In genomic region chr17:48609754-48610281, GRCh38 we compare ENCODE assay signal across 8 cellular contexts. TPM values are rescaled to one million over a fixed set of nuclear protein-coding genes. Genes with fewer than 3 reads are reported as not detected.
DNase-seq lines count a peak whose midpoint lies in the region; ATAC-seq, FAIRE-seq and TF ChIP-seq lines count a peak whose summit lies in the region.

No MANE protein-coding gene starts in this region.

- dilution Hi-C loops in keratinocyte (cut with MboI; ENCODE audit: extremely low pct_ligation_motif_present, low sequenced_read_pairs) = no loop called here

- H3K36me3 ChIP-seq in keratinocyte (ENCODE audit: control insufficient read depth in 2 of 2, extremely low read depth in 1 of 2, insufficient read depth in 2 of 2, low read length in 2 of 2) = no peaks in the 10 kb centered on the region
- H3K36me3 ChIP-seq in suprapubic skin = no peaks in the 10 kb centered on the region

- peak overlapping the region; percentile 84 for H2AFZ ChIP-seq in keratinocyte (ENCODE audit: control insufficient read depth, low read length)

- POLR2A ChIA-PET in T-cell (lab: Charles Lee) = no interaction called here

- peaks cover 36% of the 10 kb centered on the region for H3K4me1 Mint-ChIP-seq in activated CD8-positive, alpha-beta memory T cell treated with anti-CD3 and anti-CD28 coated beads, Interleukin-2, amount 10 ng/mL, durations not matched to agents 7 days and 5 days
- peaks cover 30 to 41% (median 34%) of the 10 kb centered on the region in 3 donors for H3K4me1 Mint-ChIP-seq in T-cell

- H3K36me3 Mint-ChIP-seq in activated CD8-positive, alpha-beta memory T cell treated with anti-CD3 and anti-CD28 coated beads, Interleukin-2, amount 10 ng/mL, durations not matched to agents 7 days and 5 days = peaks cover 2% of the 10 kb centered on the region
- H3K36me3 Mint-ChIP-seq in T-cell = no peaks in the 10 kb centered on the region

- DNase-seq in activated CD8-positive, alpha-beta memory T cell treated with anti-CD3 and anti-CD28 coated beads, Interleukin-2, amount 10 ng/mL, durations not matched to agents 7 days and 5 days = no peak
- DNase-seq in activated CD8-positive, alpha-beta memory T cell treated with anti-CD3 and anti-CD28 coated beads for 24 hours = no peak
- DNase-seq in T-cell = no peak
- DNase-seq in keratinocyte (ENCODE audit: low read depth, low spot score) = no peak
- DNase-seq in suprapubic skin (ENCODE audit: low spot score in 2 of 2) = no peak
- DNase-seq in effector CD8-positive, alpha-beta T cell (lab: John Stamatoyannopoulos, UW) = no peak

- peaks cover 79% of the 10 kb centered on the region for H3K27me3 Mint-ChIP-seq in activated CD8-positive, alpha-beta memory T cell treated with anti-CD3 and anti-CD28 coated beads, Interleukin-2, amount 10 ng/mL, durations not matched to agents 7 days and 5 days
- H3K27me3 Mint-ChIP-seq in T-cell = peaks cover 63 to 77% of the 10 kb centered on the region in 2 donors

- no peak for TF ChIP-seq POLR2A in suprapubic skin (IDR thresholded peaks at IDR 0.05)

- H3K27ac ChIP-seq in keratinocyte (ENCODE audit: control insufficient read depth, insufficient read depth, low read length) = no peak overlapping the region
- H3K27ac ChIP-seq in suprapubic skin = peak overlapping the region; percentile 88

- WGBS in suprapubic skin = 8% methylated on average over 15 of the region's 15 CpGs

- CTCF ChIA-PET in activated CD8-positive, alpha-beta memory T cell treated with anti-CD3 and anti-CD28 coated beads, Interleukin-2, amount 10 ng/mL, durations not matched to agents 7 days and 5 days (lab: Charles Lee) = interaction anchor here (0.6 to 4.8 kb wide), 13 partner anchors 9 to 639 kb away, joined by 3 to 40 read pairs (median 3); partner anchors contain the start of genes CDK5RAP3 and HOXB5
- CTCF ChIA-PET in T-cell (lab: Charles Lee) = interaction anchor here in 1 of 2 donors (0.6 kb wide), 2 partner anchors 8 to 732 kb away, joined by 3 read pairs; no protein-coding TSS in a partner anchor

- FAIRE-seq in keratinocyte (lab: Jason Lieb, UNC) = no peak

- H3K4me3 ChIP-seq in keratinocyte (ENCODE audit: control insufficient read depth in 2 of 3, extremely low read depth in 1 of 3, insufficient read depth in 2 of 3, low read depth in 1 of 3, low read length in 3 of 3) = peak overlapping the region; percentile 51 to 78 (median 67)
- peak overlapping the region; percentile 88 for H3K4me3 ChIP-seq in suprapubic skin

- peak overlapping the region; percentile 81 for H3K4me3 Mint-ChIP-seq in activated CD8-positive, alpha-beta memory T cell treated with anti-CD3 and anti-CD28 coated beads, Interleukin-2, amount 10 ng/mL, durations not matched to agents 7 days and 5 days
- H3K4me3 Mint-ChIP-seq in T-cell = peak overlapping the region; percentile 87 to 93 (median 92)

- H3K27me3 ChIP-seq in keratinocyte (ENCODE audit: control insufficient read depth, extremely low read depth, insufficient read depth, low read length) (peaks cover 90% of the 10 kb centered on the region), suprapubic skin (peaks cover 53% of the 10 kb centered on the region)

- H3K79me2 ChIP-seq in keratinocyte (ENCODE audit: control insufficient read depth, insufficient read depth, low read length) = no peaks in the 10 kb centered on the region

- H3K4me2 ChIP-seq in keratinocyte (ENCODE audit: control insufficient read depth, extremely low read depth, insufficient read depth, low read depth, low read length) = peak overlapping the region; percentile 90

- no peaks in the 10 kb centered on the region for H3K9me3 ChIP-seq in keratinocyte (ENCODE audit: control insufficient read depth, low read depth, low read length)
- H3K9me3 ChIP-seq in suprapubic skin = no peaks in the 10 kb centered on the region

- no peak for ATAC-seq in activated CD8-positive, alpha-beta memory T cell treated with anti-CD3 and anti-CD28 coated beads, Interleukin-2, amount 10 ng/mL, durations not matched to agents 7 days and 5 days
- ATAC-seq in T-cell (replicated peaks in 1 of 4) (no peak), GM19397 (IDR thresholded peaks at IDR 0.05; ENCODE audit: unreplicated experiment) (no peak), HG02678 (IDR thresholded peaks at IDR 0.05; ENCODE audit: unreplicated experiment) (no peak)

- no peak overlapping the region for H3K27ac Mint-ChIP-seq in activated CD8-positive, alpha-beta memory T cell treated with anti-CD3 and anti-CD28 coated beads, Interleukin-2, amount 10 ng/mL, durations not matched to agents 7 days and 5 days
- no peak overlapping the region for H3K27ac Mint-ChIP-seq in T-cell

- H3K4me1 ChIP-seq in keratinocyte (ENCODE audit: control insufficient read depth, extremely low read depth, insufficient read depth, low read length) (peaks cover 8% of the 10 kb centered on the region), suprapubic skin (peaks cover 59% of the 10 kb centered on the region)

- H3K9me1 ChIP-seq in keratinocyte (ENCODE audit: control insufficient read depth, extremely low read depth, insufficient read depth, low read length) = no peaks in the 10 kb centered on the region

- TF ChIP-seq CTCF in keratinocyte (optimal IDR thresholded peaks at IDR 0.05 in 1 of 3, IDR thresholded peaks at IDR 0.05 in 1 of 3, conservative IDR thresholded peaks at IDR 0.05 in 1 of 3; ENCODE audit: extremely low read depth in 1 of 3, insufficient read depth in 2 of 3, low read length in 3 of 3) = no peak
- TF ChIP-seq CTCF in suprapubic skin (IDR thresholded peaks at IDR 0.05) = no peak

- TF ChIP-seq EP300 in suprapubic skin (IDR thresholded peaks at IDR 0.05) = no peak

- no peaks in the 10 kb centered on the region for H3K9me3 Mint-ChIP-seq in activated CD8-positive, alpha-beta memory T cell treated with anti-CD3 and anti-CD28 coated beads, Interleukin-2, amount 10 ng/mL, durations not matched to agents 7 days and 5 days (ENCODE audit: low read depth)
- no peaks in the 10 kb centered on the region for H3K9me3 Mint-ChIP-seq in T-cell

- H4K20me1 ChIP-seq in keratinocyte (ENCODE audit: control insufficient read depth, extremely low read depth, insufficient read depth, low read length) = no peaks in the 10 kb centered on the region

- no peak overlapping the region for H3K9ac ChIP-seq in keratinocyte (ENCODE audit: control insufficient read depth, extremely low read depth, insufficient read depth, low read length)

RNA-seq across cellular contexts. Expression of gene HOXB7, which starts 1.0 kb away (rescaled TPM):
- total RNA-seq in activated CD8-positive, alpha-beta memory T cell treated with anti-CD3 and anti-CD28 coated beads, Interleukin-2, amount 10 ng/mL, durations not matched to agents 7 days and 5 days = 1 to 10 TPM; 1.7 TPM
- total RNA-seq in T-cell = under 1 TPM in 3 of 5 donors, not detected in 2; 0.47 to 0.66 (median 0.60) TPM
- polyA plus RNA-seq in keratinocyte = 0.68 to 1.2 TPM (median 1.0 TPM) in 3 replicates
- polyA plus RNA-seq in keratinocyte (2011; ENCODE audit: low read depth) = 0.74 TPM
- 1.3 TPM in 2 replicates for polyA plus RNA-seq in keratinocyte (2011; cell fraction: cytosol; rRNA removed)
- polyA plus RNA-seq in keratinocyte (2011; cell fraction: nucleus; rRNA removed) = 0.47 and 0.53 TPM in 2 replicates
- polyA plus RNA-seq in keratinocyte (2012; ENCODE audit: low replicate concordance) = 0.47 and 2.1 TPM in 2 replicates
- polyA minus RNA-seq in keratinocyte = 0.32 to 0.33 TPM in 2 of 3 replicates, not detected in the other
- polyA minus RNA-seq in keratinocyte (2011; cell fraction: cytosol; rRNA and poly(A)+ RNA removed) = 2.3 TPM
- 0.53 TPM in 1 of 2 replicates, not detected in the other for polyA minus RNA-seq in keratinocyte (2011; cell fraction: nucleus; rRNA and poly(A)+ RNA removed)
- total RNA-seq in suprapubic skin = 1 to 10 TPM in 3 of 4 donors, under 1 TPM in 1; 0.95 to 3.6 (median 2.4) TPM

RNA-seq across cellular contexts. Expression of gene HOXB6, which starts 5.0 kb away (rescaled TPM):
- total RNA-seq in activated CD8-positive, alpha-beta memory T cell treated with anti-CD3 and anti-CD28 coated beads, Interleukin-2, amount 10 ng/mL, durations not matched to agents 7 days and 5 days = 1 to 10 TPM in 1 of 2 experiments, under 1 TPM in 1; 0.58 to 1.1 TPM
- total RNA-seq in T-cell (under 1 TPM in 2 of 5 donors, not detected in 3; 0.16 to 0.33 TPM), suprapubic skin (1 to 10 TPM in 2 of 4 donors, under 1 TPM in 1, not detected in 1; 0.39 to 4.5 (median 1.3) TPM)
- polyA plus RNA-seq in keratinocyte = 0.62 to 0.77 TPM (median 0.68 TPM) in 3 replicates
- not detected for polyA plus RNA-seq in keratinocyte (2011; ENCODE audit: low read depth)
- 0.60 and 1.3 TPM in 2 replicates for polyA plus RNA-seq in keratinocyte (2011; cell fraction: cytosol; rRNA removed)
- 0.99 and 1.5 TPM in 2 replicates for polyA plus RNA-seq in keratinocyte (2011; cell fraction: nucleus; rRNA removed)
- 0.10 and 0.93 TPM in 2 replicates for polyA plus RNA-seq in keratinocyte (2012; ENCODE audit: low replicate concordance)
- polyA minus RNA-seq in keratinocyte = 0.45 to 2.5 TPM (median 0.46 TPM) in 3 replicates
- 1.3 TPM for polyA minus RNA-seq in keratinocyte (2011; cell fraction: cytosol; rRNA and poly(A)+ RNA removed)
- polyA minus RNA-seq in keratinocyte (2011; cell fraction: nucleus; rRNA and poly(A)+ RNA removed) = not detected in 2 replicates

RNA-seq across cellular contexts. Expression of gene HOXB8, which starts 5.3 kb away (rescaled TPM):
- total RNA-seq in activated CD8-positive, alpha-beta memory T cell treated with anti-CD3 and anti-CD28 coated beads, Interleukin-2, amount 10 ng/mL, durations not matched to agents 7 days and 5 days = 1 to 10 TPM in 1 of 2 experiments, under 1 TPM in 1; 0.38 to 1.4 TPM
- total RNA-seq in T-cell (not detected), suprapubic skin (not detected)
- polyA plus RNA-seq in keratinocyte = not detected in 3 replicates
- not detected for polyA plus RNA-seq in keratinocyte (2011; ENCODE audit: low read depth)
- polyA plus RNA-seq in keratinocyte (2011; cell fraction: cytosol; rRNA removed) = not detected in 2 replicates
- not detected in 2 replicates for polyA plus RNA-seq in keratinocyte (2011; cell fraction: nucleus; rRNA removed)
- not detected in 2 replicates for polyA plus RNA-seq in keratinocyte (2012; ENCODE audit: low replicate concordance)
- not detected in 3 replicates for polyA minus RNA-seq in keratinocyte
- not detected for polyA minus RNA-seq in keratinocyte (2011; cell fraction: cytosol; rRNA and poly(A)+ RNA removed)
- not detected in 2 replicates for polyA minus RNA-seq in keratinocyte (2011; cell fraction: nucleus; rRNA and poly(A)+ RNA removed)

RNA-seq across cellular contexts. Expression of gene HOXB5, which starts 16.2 kb away (rescaled TPM):
- total RNA-seq in activated CD8-positive, alpha-beta memory T cell treated with anti-CD3 and anti-CD28 coated beads, Interleukin-2, amount 10 ng/mL, durations not matched to agents 7 days and 5 days = under 1 TPM in 1 of 2 experiments, not detected in 1; 0.16 TPM
- not detected for total RNA-seq in T-cell
- 0.04 to 0.19 TPM in 2 of 3 replicates, not detected in the other for polyA plus RNA-seq in keratinocyte
- polyA plus RNA-seq in keratinocyte (2011; ENCODE audit: low read depth) = not detected
- 0.04 TPM in 2 replicates for polyA plus RNA-seq in keratinocyte (2011; cell fraction: cytosol; rRNA removed)
- 0.10 and 0.16 TPM in 2 replicates for polyA plus RNA-seq in keratinocyte (2011; cell fraction: nucleus; rRNA removed)
- 0.07 TPM in 1 of 2 replicates, not detected in the other for polyA plus RNA-seq in keratinocyte (2012; ENCODE audit: low replicate concordance)
- polyA minus RNA-seq in keratinocyte = not detected in 3 replicates
- polyA minus RNA-seq in keratinocyte (2011; cell fraction: cytosol; rRNA and poly(A)+ RNA removed) = not detected
- not detected in 2 replicates for polyA minus RNA-seq in keratinocyte (2011; cell fraction: nucleus; rRNA and poly(A)+ RNA removed)
- total RNA-seq in suprapubic skin = under 1 TPM in 2 of 4 donors, not detected in 2; 0.72 to 0.80 TPM

RNA-seq across cellular contexts. Expression of gene HOXB9, which starts 16.3 kb away (rescaled TPM):
- 10 to 100 TPM in 1 of 2 experiments, 1 to 10 TPM in 1; 8.4 to 19.6 TPM for total RNA-seq in activated CD8-positive, alpha-beta memory T cell treated with anti-CD3 and anti-CD28 coated beads, Interleukin-2, amount 10 ng/mL, durations not matched to agents 7 days and 5 days
- total RNA-seq in T-cell (under 1 TPM in 4 of 5 donors, not detected in 1; 0.19 to 0.43 (median 0.30) TPM), suprapubic skin (under 1 TPM in 2 of 4 donors, not detected in 2; 0.23 to 0.42 TPM)
- 0.03 TPM in 1 of 3 replicates, not detected in the others for polyA plus RNA-seq in keratinocyte
- not detected for polyA plus RNA-seq in keratinocyte (2011; ENCODE audit: low read depth)
- not detected in 2 replicates for polyA plus RNA-seq in keratinocyte (2011; cell fraction: cytosol; rRNA removed)
- polyA plus RNA-seq in keratinocyte (2011; cell fraction: nucleus; rRNA removed) = 0.05 TPM in 1 of 2 replicates, not detected in the other
- not detected in 2 replicates for polyA plus RNA-seq in keratinocyte (2012; ENCODE audit: low replicate concordance)
- not detected in 3 replicates for polyA minus RNA-seq in keratinocyte
- polyA minus RNA-seq in keratinocyte (2011; cell fraction: cytosol; rRNA and poly(A)+ RNA removed) = not detected
- polyA minus RNA-seq in keratinocyte (2011; cell fraction: nucleus; rRNA and poly(A)+ RNA removed) = not detected in 2 replicates
